1 cellular context compared by ENCODE assay signal in the genomic region with DNA sequence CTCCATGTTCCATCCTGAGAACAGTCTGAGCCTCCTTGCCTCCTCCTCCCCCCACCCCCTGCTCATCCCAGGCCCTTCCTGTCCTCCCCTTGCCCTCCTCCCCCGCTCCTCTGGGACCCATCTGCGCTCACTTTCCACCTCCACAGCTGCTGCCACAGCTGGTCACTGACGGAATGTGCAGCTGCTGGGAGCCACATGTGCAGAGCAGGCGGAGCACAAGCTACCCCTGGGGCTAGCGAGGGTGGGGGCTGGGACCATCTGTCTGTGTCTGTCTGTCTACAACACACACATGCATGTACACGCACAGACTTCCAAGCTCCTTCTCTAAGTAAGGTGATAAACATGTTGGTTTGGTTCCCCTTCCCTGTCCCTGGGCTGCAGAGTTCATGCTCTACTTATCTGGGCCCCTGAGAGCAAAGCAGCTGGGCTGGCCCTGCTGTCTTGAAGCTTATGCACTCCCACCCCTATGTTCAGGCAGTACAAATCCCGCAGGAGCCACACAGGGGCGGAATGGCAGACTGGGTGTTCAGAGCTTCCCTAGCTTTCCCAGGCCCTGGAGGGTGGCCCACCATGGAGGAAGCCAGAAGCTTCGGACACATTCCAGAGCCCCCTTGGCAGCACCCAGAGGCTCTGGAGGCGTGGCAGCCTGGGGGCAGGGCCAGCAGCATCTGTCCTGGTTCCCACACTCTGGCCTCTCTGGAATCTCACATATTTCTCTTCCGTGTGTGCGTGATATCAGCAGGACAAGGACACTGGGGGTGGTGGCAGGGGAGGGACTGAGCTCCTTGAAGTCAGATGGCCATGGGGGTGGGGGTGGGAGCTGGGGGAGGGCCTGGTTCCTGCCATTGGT.
TF ChIP-seq lines count a peak whose summit lies in the region.

No MANE protein-coding gene starts in this region.

TF ChIP-seq in A549, 52 proteins besides CTCF, POLR2A, EP300 and RAD21 (continued from another document):
- TF ChIP-seq, protein P1, sequence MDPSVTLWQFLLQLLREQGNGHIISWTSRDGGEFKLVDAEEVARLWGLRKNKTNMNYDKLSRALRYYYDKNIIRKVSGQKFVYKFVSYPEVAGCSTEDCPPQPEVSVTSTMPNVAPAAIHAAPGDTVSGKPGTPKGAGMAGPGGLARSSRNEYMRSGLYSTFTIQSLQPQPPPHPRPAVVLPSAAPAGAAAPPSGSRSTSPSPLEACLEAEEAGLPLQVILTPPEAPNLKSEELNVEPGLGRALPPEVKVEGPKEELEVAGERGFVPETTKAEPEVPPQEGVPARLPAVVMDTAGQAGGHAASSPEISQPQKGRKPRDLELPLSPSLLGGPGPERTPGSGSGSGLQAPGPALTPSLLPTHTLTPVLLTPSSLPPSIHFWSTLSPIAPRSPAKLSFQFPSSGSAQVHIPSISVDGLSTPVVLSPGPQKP (IDR thresholded peaks at IDR 0.05; ENCODE audit: low read depth, low read length): no peak
- no peak for TF ChIP-seq RCOR1 (IDR thresholded peaks at IDR 0.05; ENCODE audit: low read depth, low read length)
- no peak for TF ChIP-seq CBX2 (IDR thresholded peaks at IDR 0.05; ENCODE audit: borderline replicate concordance, low read depth)
